In genomic region chr3:104245981-104246380, GRCh38 we compare ENCODE assay signal across 18 cellular contexts.
DNase-seq lines count a peak whose midpoint lies in the region; ATAC-seq and TF ChIP-seq lines count a peak whose summit lies in the region.
"Had no signal": no experiment of that assay in that cellular context is flagged by ENCODE, and none has a peak within 500 bp of the region (broad histone marks: within the 10 kb centered on the region; RNA-seq: fewer than 3 reads in every experiment).

No MANE protein-coding gene starts in this region.

- CTCF ChIA-PET in HCT116 (lab: Charles Lee) = no interaction called here

- no peaks in the 10 kb centered on the region for H3K4me1 ChIP-seq in HCT116 (ENCODE audit: control insufficient read depth in 1 of 2, insufficient read depth in 2 of 2, low read length in 2 of 2)

- no peak overlapping the region for H3K9ac ChIP-seq in HCT116 (ENCODE audit: low read length)

- ATAC-seq in HCT116 (no peak), SK-N-SH treated with all-trans-retinoic acid at 6 μM for 48 hours (peak; percentile 33; the same call in 1 of the 3 replicates), HG03175 (IDR thresholded peaks at IDR 0.05; ENCODE audit: unreplicated experiment) (no peak)

- no peak overlapping the region for H3K4me3 ChIP-seq in HCT116 (replicated peaks in 1 of 2; ENCODE audit: low read depth in 1 of 2, low read length in 2 of 2)

- TF ChIP-seq POLR2A in HCT116 (IDR thresholded peaks at IDR 0.05; ENCODE audit: borderline replicate concordance, extremely low read depth, insufficient read depth, insufficient read length) = no peak

- RAD21 ChIA-PET in HCT116 (lab: Charles Lee; ENCODE audit: low non-redundant PET in 1 of 2, low total read pairs in 2 of 2, uncharacterized antibody in 2 of 2, unreplicated experiment in 2 of 2) = no interaction called here

- no peaks in the 10 kb centered on the region for H4K20me1 ChIP-seq in HCT116 (ENCODE audit: insufficient read depth)

- DNase-seq in HCT116 (ENCODE audit: low read depth, low spot score) = no peak
- peak; percentile 22 for DNase-seq in left kidney (ENCODE audit: low read depth, low spot score)
- DNase-seq in stimulated activated CD4-positive, alpha-beta T cell treated with anti-CD3 and anti-CD28 coated beads, Interleukin-4, amount 100 ng/mL, for 1 hour = no peak
- DNase-seq in NCI-H2029 (lab: John Stamatoyannopoulos, UW) = no peak
- no peak for DNase-seq in activated gamma-delta T cell (lab: John Stamatoyannopoulos, UW)
- DNase-seq: DMS79 treated with DMSO at 0.1 percent for 48 hours, KG1, MV-4-11, NCI-H1694 treated with DMSO at 0.1 percent for 48 hours, NCI-H2107, NCI-H2227 treated with DMSO at 0.1 percent for 48 hours, NCI-H510A treated with DMSO at 0.1 percent for 48 hours, NCI-H774, OCI-M1, RPMI8226, SHP77 treated with DMSO at 0.1 percent for 48 hours had no signal

- POLR2A ChIA-PET in HCT116 (lab: Charles Lee) = no interaction called here

- TF ChIP-seq CTCF in HCT116 (IDR thresholded peaks at IDR 0.05 in 2 of 3, conservative IDR thresholded peaks at IDR 0.05 in 1 of 3; ENCODE audit: borderline replicate concordance in 1 of 3, insufficient read depth in 1 of 3, low read depth in 2 of 3, low read length in 2 of 3) = no peak

- no peak for TF ChIP-seq RAD21 in HCT116 (IDR thresholded peaks at IDR 0.05; ENCODE audit: low read depth)

- H3K27me3 ChIP-seq in HCT116 (ENCODE audit: insufficient read depth, low read length) = no peaks in the 10 kb centered on the region

- peak overlapping the region; percentile 72 for H2AFZ ChIP-seq in HCT116 (ENCODE audit: low read depth, low read length, poor library complexity, severe bottlenecking)

- no peaks in the 10 kb centered on the region for H3K36me3 ChIP-seq in HCT116 (ENCODE audit: control insufficient read depth in 1 of 2, insufficient read depth in 2 of 2, low read length in 2 of 2)

- no peaks in the 10 kb centered on the region for H3K79me2 ChIP-seq in HCT116 (ENCODE audit: insufficient read depth, low read length)

- no peaks in the 10 kb centered on the region for H3K9me2 ChIP-seq in HCT116 (ENCODE audit: insufficient read depth)

- H3K27ac ChIP-seq in HCT116 (ENCODE audit: low read depth, low read length) = no peak overlapping the region

- H3K9me3 ChIP-seq in HCT116 (ENCODE audit: control insufficient read depth in 1 of 2, insufficient read depth in 1 of 2, low read depth in 1 of 2, low read length in 2 of 2) = no peaks in the 10 kb centered on the region

- H3K4me2 ChIP-seq in HCT116 (ENCODE audit: low read length) = no peak overlapping the region

- intact Hi-C loops in HCT116 (cut with micrococcal nuclease) = no loop called here

- BruUV-seq in HCT116 (replicated peaks; lab: Mats Ljungman, UMichigan) = no TSS peak

TF ChIP-seq in HCT116, 20 proteins besides CTCF, POLR2A, EP300 and RAD21:
- no peak for TF ChIP-seq CBX3 (IDR thresholded peaks at IDR 0.05; ENCODE audit: low read depth)
- no peak for TF ChIP-seq ZBTB33 (IDR thresholded peaks at IDR 0.05; ENCODE audit: extremely low read depth, insufficient replicate concordance, low read length)
- TF ChIP-seq JUND (IDR thresholded peaks at IDR 0.05) = no peak
- TF ChIP-seq FOSL1 (IDR thresholded peaks at IDR 0.05; ENCODE audit: low read depth) = no peak
- TF ChIP-seq EZH2phosphoT487 (IDR thresholded peaks at IDR 0.05; ENCODE audit: borderline replicate concordance) = no peak
- TF ChIP-seq SIN3A (IDR thresholded peaks at IDR 0.05; ENCODE audit: low read depth) = no peak
TF ChIP-seq in HCT116: peak in this region for 0.

TF ChIP-seq in SK-N-SH treated with all-trans-retinoic acid at 6 μM for 48 hours, 23 proteins besides CTCF, POLR2A, EP300 and RAD21 (continues in another document):
- TF ChIP-seq, protein P1, sequence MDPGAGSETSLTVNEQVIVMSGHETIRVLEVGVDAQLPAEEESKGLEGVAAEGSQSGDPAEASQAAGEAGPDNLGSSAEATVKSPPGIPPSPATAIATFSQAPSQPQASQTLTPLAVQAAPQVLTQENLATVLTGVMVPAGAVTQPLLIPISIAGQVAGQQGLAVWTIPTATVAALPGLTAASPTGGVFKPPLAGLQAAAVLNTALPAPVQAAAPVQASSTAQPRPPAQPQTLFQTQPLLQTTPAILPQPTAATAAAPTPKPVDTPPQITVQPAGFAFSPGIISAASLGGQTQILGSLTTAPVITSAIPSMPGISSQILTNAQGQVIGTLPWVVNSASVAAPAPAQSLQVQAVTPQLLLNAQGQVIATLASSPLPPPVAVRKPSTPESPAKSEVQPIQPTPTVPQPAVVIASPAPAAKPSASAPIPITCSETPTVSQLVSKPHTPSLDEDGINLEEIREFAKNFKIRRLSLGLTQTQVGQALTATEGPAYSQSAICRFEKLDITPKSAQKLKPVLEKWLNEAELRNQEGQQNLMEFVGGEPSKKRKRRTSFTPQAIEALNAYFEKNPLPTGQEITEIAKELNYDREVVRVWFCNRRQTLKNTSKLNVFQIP (CRISPR knock-in tag; IDR thresholded peaks at IDR 0.05; ENCODE audit: borderline replicate concordance, low read depth) = no peak
- TF ChIP-seq, protein P2, sequence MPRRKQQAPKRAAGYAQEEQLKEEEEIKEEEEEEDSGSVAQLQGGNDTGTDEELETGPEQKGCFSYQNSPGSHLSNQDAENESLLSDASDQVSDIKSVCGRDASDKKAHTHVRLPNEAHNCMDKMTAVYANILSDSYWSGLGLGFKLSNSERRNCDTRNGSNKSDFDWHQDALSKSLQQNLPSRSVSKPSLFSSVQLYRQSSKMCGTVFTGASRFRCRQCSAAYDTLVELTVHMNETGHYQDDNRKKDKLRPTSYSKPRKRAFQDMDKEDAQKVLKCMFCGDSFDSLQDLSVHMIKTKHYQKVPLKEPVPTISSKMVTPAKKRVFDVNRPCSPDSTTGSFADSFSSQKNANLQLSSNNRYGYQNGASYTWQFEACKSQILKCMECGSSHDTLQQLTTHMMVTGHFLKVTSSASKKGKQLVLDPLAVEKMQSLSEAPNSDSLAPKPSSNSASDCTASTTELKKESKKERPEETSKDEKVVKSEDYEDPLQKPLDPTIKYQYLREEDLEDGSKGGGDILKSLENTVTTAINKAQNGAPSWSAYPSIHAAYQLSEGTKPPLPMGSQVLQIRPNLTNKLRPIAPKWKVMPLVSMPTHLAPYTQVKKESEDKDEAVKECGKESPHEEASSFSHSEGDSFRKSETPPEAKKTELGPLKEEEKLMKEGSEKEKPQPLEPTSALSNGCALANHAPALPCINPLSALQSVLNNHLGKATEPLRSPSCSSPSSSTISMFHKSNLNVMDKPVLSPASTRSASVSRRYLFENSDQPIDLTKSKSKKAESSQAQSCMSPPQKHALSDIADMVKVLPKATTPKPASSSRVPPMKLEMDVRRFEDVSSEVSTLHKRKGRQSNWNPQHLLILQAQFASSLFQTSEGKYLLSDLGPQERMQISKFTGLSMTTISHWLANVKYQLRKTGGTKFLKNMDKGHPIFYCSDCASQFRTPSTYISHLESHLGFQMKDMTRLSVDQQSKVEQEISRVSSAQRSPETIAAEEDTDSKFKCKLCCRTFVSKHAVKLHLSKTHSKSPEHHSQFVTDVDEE (CRISPR knock-in tag; IDR thresholded peaks at IDR 0.05) = no peak
- TF ChIP-seq TOX (CRISPR knock-in tag; IDR thresholded peaks at IDR 0.05; ENCODE audit: borderline replicate concordance) (no peak), OSR1 (CRISPR knock-in tag; IDR thresholded peaks at IDR 0.05) (no peak), CREB5 (CRISPR knock-in tag; IDR thresholded peaks at IDR 0.05; ENCODE audit: low read depth) (no peak), ARNTL (CRISPR knock-in tag; IDR thresholded peaks at IDR 0.05; ENCODE audit: borderline replicate concordance, low read depth) (no peak), BACH2 (CRISPR knock-in tag; IDR thresholded peaks at IDR 0.05; ENCODE audit: borderline replicate concordance) (no peak), SNAI2 (CRISPR knock-in tag; IDR thresholded peaks at IDR 0.05) (no peak), CSDC2 (CRISPR knock-in tag; IDR thresholded peaks at IDR 0.05) (no peak), ZNF8 (CRISPR knock-in tag; IDR thresholded peaks at IDR 0.05) (no peak), ESRRG (CRISPR knock-in tag; IDR thresholded peaks at IDR 0.05) (no peak), RARB (CRISPR knock-in tag; IDR thresholded peaks at IDR 0.05) (no peak), ISL1 (CRISPR knock-in tag; IDR thresholded peaks at IDR 0.05) (no peak), ZFP30 (CRISPR knock-in tag; IDR thresholded peaks at IDR 0.05) (no peak), GLIS3 (CRISPR knock-in tag; IDR thresholded peaks at IDR 0.05) (no peak)
- TF ChIP-seq, protein P3, sequence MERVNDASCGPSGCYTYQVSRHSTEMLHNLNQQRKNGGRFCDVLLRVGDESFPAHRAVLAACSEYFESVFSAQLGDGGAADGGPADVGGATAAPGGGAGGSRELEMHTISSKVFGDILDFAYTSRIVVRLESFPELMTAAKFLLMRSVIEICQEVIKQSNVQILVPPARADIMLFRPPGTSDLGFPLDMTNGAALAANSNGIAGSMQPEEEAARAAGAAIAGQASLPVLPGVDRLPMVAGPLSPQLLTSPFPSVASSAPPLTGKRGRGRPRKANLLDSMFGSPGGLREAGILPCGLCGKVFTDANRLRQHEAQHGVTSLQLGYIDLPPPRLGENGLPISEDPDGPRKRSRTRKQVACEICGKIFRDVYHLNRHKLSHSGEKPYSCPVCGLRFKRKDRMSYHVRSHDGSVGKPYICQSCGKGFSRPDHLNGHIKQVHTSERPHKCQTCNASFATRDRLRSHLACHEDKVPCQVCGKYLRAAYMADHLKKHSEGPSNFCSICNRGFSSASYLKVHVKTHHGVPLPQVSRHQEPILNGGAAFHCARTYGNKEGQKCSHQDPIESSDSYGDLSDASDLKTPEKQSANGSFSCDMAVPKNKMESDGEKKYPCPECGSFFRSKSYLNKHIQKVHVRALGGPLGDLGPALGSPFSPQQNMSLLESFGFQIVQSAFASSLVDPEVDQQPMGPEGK (CRISPR knock-in tag; IDR thresholded peaks at IDR 0.05; ENCODE audit: borderline replicate concordance) = no peak
